In the genomic region with DNA sequence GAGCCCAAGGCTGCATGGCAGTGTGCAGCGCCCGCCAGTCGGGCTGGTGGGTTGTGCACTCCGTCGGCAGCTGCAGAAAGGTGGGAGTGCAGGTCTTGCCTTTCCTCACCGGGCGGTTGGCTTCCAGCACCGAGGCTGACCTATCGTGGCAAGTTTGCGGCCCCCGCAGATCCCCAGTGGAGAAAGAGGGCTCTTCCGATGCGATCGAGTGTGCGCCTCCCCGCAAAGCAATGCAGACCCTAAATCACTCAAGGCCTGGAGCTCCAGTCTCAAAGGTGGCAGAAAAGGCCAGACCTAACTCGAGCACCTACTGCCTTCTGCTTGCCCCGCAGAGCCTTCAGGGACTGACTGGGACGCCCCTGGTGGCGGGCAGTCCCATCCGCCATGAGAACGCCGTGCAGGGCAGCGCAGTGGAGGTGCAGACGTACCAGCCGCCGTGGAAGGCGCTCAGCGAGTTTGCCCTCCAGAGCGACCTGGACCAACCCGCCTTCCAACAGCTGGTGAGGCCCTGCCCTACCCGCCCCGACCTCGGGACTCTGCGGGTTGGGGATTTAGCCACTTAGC, we compare ENCODE assay signal across 9 cellular contexts. TPM values are rescaled to one million over a fixed set of nuclear protein-coding genes. Genes with fewer than 3 reads are reported as not detected.
A peak's percentile ranks its signal among the peaks of the same experiment; 100 is the strongest.
DNase-seq lines count a peak whose midpoint lies in the region; ATAC-seq and TF ChIP-seq lines count a peak whose summit lies in the region.
"Had no signal": no experiment of that assay in that cellular context is flagged by ENCODE, and none has a peak within 500 bp of the region (broad histone marks: within the 10 kb centered on the region; RNA-seq: fewer than 3 reads in every experiment).

No MANE protein-coding gene starts in this region.

- H3K27me3 ChIP-seq in DOHH2 (ENCODE audit: control insufficient read depth, low read length) (peaks cover 12% of the 10 kb centered on the region), brain microvascular endothelial cell (replicated peaks) (peaks cover 90% of the 10 kb centered on the region), thyroid gland (peaks cover 93% of the 10 kb centered on the region)

- H3K9me3 ChIP-seq in DOHH2 (ENCODE audit: control insufficient read depth, insufficient read depth, low read length): no peaks in the 10 kb centered on the region
- H3K9me3 ChIP-seq in thyroid gland: no peaks in the 10 kb centered on the region

- H3K27ac ChIP-seq in DOHH2 (ENCODE audit: low read depth, low read length): no peak overlapping the region
- H3K27ac ChIP-seq in brain microvascular endothelial cell: no peak overlapping the region
- no peak overlapping the region for H3K27ac ChIP-seq in thyroid gland

- peaks cover 23% of the 10 kb centered on the region for H3K36me3 ChIP-seq in DOHH2 (ENCODE audit: control insufficient read depth, low read length)
- H3K36me3 ChIP-seq in brain microvascular endothelial cell (replicated peaks): no peaks in the 10 kb centered on the region
- no peaks in the 10 kb centered on the region for H3K36me3 ChIP-seq in thyroid gland

- H3F3A ChIP-seq in DOHH2 (ENCODE audit: control insufficient read depth, insufficient read depth): peaks cover 13% of the 10 kb centered on the region

- 0 to 9% methylated on average over 5 to 14 of the region's 35 CpGs for WGBS in thyroid gland, 2 donors

- H3K4me3 ChIP-seq in DOHH2 (ENCODE audit: low read length) (peak overlapping the region; percentile 90; the same call in 1 of the 2 replicates), brain microvascular endothelial cell (ENCODE audit: low read depth, low read length) (no peak overlapping the region), thyroid gland (replicated peaks in 1 of 3) (peak overlapping the region in 1 of 3 donors; percentile 14)

- no peaks in the 10 kb centered on the region for H3K36me3 Mint-ChIP-seq in mesothelial cell of epicardium

- ATAC-seq in GM19035 (IDR thresholded peaks at IDR 0.05; ENCODE audit: unreplicated experiment): no peak
- no peak for ATAC-seq in HG02885 (IDR thresholded peaks at IDR 0.05; ENCODE audit: poor library complexity, unreplicated experiment)
- ATAC-seq in HG03342 (IDR thresholded peaks at IDR 0.05; ENCODE audit: unreplicated experiment): no peak

- H4K20me1 ChIP-seq in DOHH2 (ENCODE audit: control insufficient read depth, insufficient read depth, low read depth, low read length): peaks cover 8% of the 10 kb centered on the region; the same call in 1 of the 2 replicates

- TF ChIP-seq POLR2A in thyroid gland (IDR thresholded peaks at IDR 0.05): no peak

- peak overlapping the region; percentile 59 for H3K4me3 Mint-ChIP-seq in mesothelial cell of epicardium

- peaks cover 36% of the 10 kb centered on the region for H3K4me1 ChIP-seq in DOHH2 (ENCODE audit: control insufficient read depth, low read length)
- H3K4me1 ChIP-seq in thyroid gland: peaks cover 28 to 69% of the 10 kb centered on the region in 2 donors

- H3K4me1 Mint-ChIP-seq in mesothelial cell of epicardium: peaks cover 49% of the 10 kb centered on the region

- peaks cover 39% of the 10 kb centered on the region for H3K79me2 ChIP-seq in DOHH2 (ENCODE audit: control insufficient read depth, low read length)

- H3K9me2 ChIP-seq in DOHH2 (replicated peaks; ENCODE audit: control insufficient read depth, low read length): no peaks in the 10 kb centered on the region

- no peak overlapping the region for H3K27ac Mint-ChIP-seq in mesothelial cell of epicardium

- H3K9me3 Mint-ChIP-seq in mesothelial cell of epicardium: no peaks in the 10 kb centered on the region

- H3K4me2 ChIP-seq in DOHH2 (ENCODE audit: low read length): peak overlapping the region; percentile 72

- DNase-seq in NCI-H1436 (lab: John Stamatoyannopoulos, UW): peak; percentile 56
- DNase-seq in brain microvascular endothelial cell: no peak
- peak in 1 of 2 experiments; percentile 45 for DNase-seq in mesothelial cell of epicardium (ENCODE audit: low spot score in 2 of 2, unreplicated experiment in 2 of 2)
- DNase-seq in thyroid gland: no peak

- H3K27me3 Mint-ChIP-seq in mesothelial cell of epicardium (ENCODE audit: low read depth): peaks cover 93% of the 10 kb centered on the region

- in situ Hi-C loops in brain microvascular endothelial cell (cut with HindIII; ENCODE audit: low pct_ligation_motif_present, low sequenced_read_pairs): no loop called here

- intact Hi-C loops in thyroid gland (cut with DNase I): no loop called here

- TF ChIP-seq CTCF in DOHH2 (IDR thresholded peaks at IDR 0.05; ENCODE audit: low read depth, low read length, poor library complexity, severe bottlenecking) (no peak), brain microvascular endothelial cell (IDR thresholded peaks at IDR 0.05; ENCODE audit: low read depth, low read length, missing control alignments) (peak; percentile 56), mesothelial cell of epicardium (IDR thresholded peaks at IDR 0.05; ENCODE audit: unreplicated experiment) (no peak), thyroid gland (IDR thresholded peaks at IDR 0.05) (no peak)

RNA-seq across cellular contexts. Expression of a gene that starts 4.3 kb away (rescaled TPM):
- total RNA-seq in mesothelial cell of epicardium (1.2 to 1.5 TPM (median 1.2 TPM) in 3 replicates), thyroid gland (not detected)
- total RNA-seq: subcutaneous adipose tissue had no signal

RNA-seq across cellular contexts. Expression of a gene that starts 29.6 kb away (rescaled TPM):
- 98.4 to 107 TPM (median 107 TPM) in 3 replicates for total RNA-seq in mesothelial cell of epicardium
- total RNA-seq in thyroid gland: 10 to 100 TPM; 62.7 to 88.4 (median 75.9) TPM
